Comparison of ENCODE assay signal across 1 cellular context in genomic region chr13:30659980-30660379, GRCh38.
TF ChIP-seq lines count a peak whose summit lies in the region.

No MANE protein-coding gene starts in this region.

TF ChIP-seq in HepG2, 621 proteins besides CTCF, POLR2A, EP300 and RAD21 (continued from another document):
- TF ChIP-seq HMGXB3 (CRISPR knock-in tag; IDR thresholded peaks at IDR 0.05; ENCODE audit: borderline replicate concordance) (no peak), AGO2 (optimal IDR thresholded peaks at IDR 0.05; ENCODE audit: low read depth, low read length) (peak; percentile 68), LBX2 (CRISPR knock-in tag; IDR thresholded peaks at IDR 0.05; ENCODE audit: borderline replicate concordance) (no peak), ZNF883 (CRISPR knock-in tag; IDR thresholded peaks at IDR 0.05; ENCODE audit: not compliant biosample characterization) (no peak)
TF ChIP-seq in HepG2: peak in this region for 2.
